In genomic region chr15:80662129-80662528, GRCh38 we compare ENCODE assay signal across 1 cellular context.
TF ChIP-seq lines count a peak whose summit lies in the region.

No MANE protein-coding gene starts in this region.

TF ChIP-seq in K562, 482 proteins besides CTCF, POLR2A, EP300 and RAD21:
- TF ChIP-seq POU5F1 (IDR thresholded peaks at IDR 0.05; ENCODE audit: borderline replicate concordance, low read depth, low read length, partially characterized antibody) (no peak), SPI1 (IDR thresholded peaks at IDR 0.05; ENCODE audit: borderline replicate concordance, low read depth, low read length) (peak; percentile 87)
TF ChIP-seq in K562: peak in this region for 1.
